ENCODE assay signal across 6 cellular contexts in genomic region chr12:6938353-6939186, GRCh38. TPM values are rescaled to one million over a fixed set of nuclear protein-coding genes. Genes with fewer than 3 reads are reported as not detected.
DNase-seq lines count a peak whose midpoint lies in the region; ATAC-seq, FAIRE-seq and TF ChIP-seq lines count a peak whose summit lies in the region.

No MANE protein-coding gene starts in this region.

- no peaks in the 10 kb centered on the region for H3K9me3 Mint-ChIP-seq in natural killer cell treated with Interleukin-12 subunit alpha and Interleukin-12 subunit beta and Interleukin-15 and Interleukin-18, amount 100 ng/mL, for 72 hours

- no peak for ATAC-seq in GM12878
- no peak for ATAC-seq in natural killer cell treated with Interleukin-12 subunit alpha and Interleukin-12 subunit beta and Interleukin-15 and Interleukin-18, amount 100 ng/mL, for 72 hours

- peak overlapping the region; percentile 86 for H3K4me2 ChIP-seq in GM12878 (ENCODE audit: control insufficient read depth, insufficient read depth)

- peak overlapping the region; percentile 92 for H3K27ac ChIP-seq in GM12878 (ENCODE audit: control insufficient read depth, insufficient read depth)

- H3K4me3 ChIP-seq in GM12865 (ENCODE audit: low read depth, low read length) (peak overlapping the region; percentile 94), GM12878 (peak overlapping the region; percentile 41)

- no peak for TF ChIP-seq EP300 in GM12878 (IDR thresholded peaks at IDR 0.05; ENCODE audit: borderline replicate concordance in 1 of 2, control insufficient read depth in 1 of 2, low read depth in 2 of 2, low read length in 2 of 2)

- H3K36me3 Mint-ChIP-seq in natural killer cell treated with Interleukin-12 subunit alpha and Interleukin-12 subunit beta and Interleukin-15 and Interleukin-18, amount 100 ng/mL, for 72 hours = no peaks in the 10 kb centered on the region

- H3K27me3 ChIP-seq in GM12878 (replicated peaks in 1 of 2; ENCODE audit: control insufficient read depth in 2 of 2, insufficient read depth in 2 of 2, low read length in 1 of 2) = no peaks in the 10 kb centered on the region

- TSS peak; percentile 47 for BruUV-seq in GM12878 (replicated peaks; lab: Mats Ljungman, UMichigan)

- DNase-seq in GM12865 (ENCODE audit: low read depth) (peak; percentile 16), GM12878 (ENCODE audit: low read depth, low spot score) (no peak), mesenteric fat pad (ENCODE audit: low spot score) (no peak), NOMO-1 (lab: John Stamatoyannopoulos, UW; ENCODE audit: unreplicated experiment in 2 of 2) (no peak)
- DNase-seq in natural killer cell treated with Interleukin-12 subunit alpha and Interleukin-12 subunit beta and Interleukin-15 and Interleukin-18, amount 100 ng/mL, for 72 hours (ENCODE audit: low spot score) = no peak
- no peak for DNase-seq in stimulated activated CD4-positive, alpha-beta T cell treated with anti-CD3 and anti-CD28 coated beads, Interleukin-1b, Interleukin-23, amount 100 ng/mL, for 48 hours

- H3K9ac ChIP-seq in GM12878 (ENCODE audit: control insufficient read depth, insufficient read depth, low read length) = peak overlapping the region; percentile 96

- H3K4me1 ChIP-seq in GM12878 (ENCODE audit: control insufficient read depth, insufficient read depth, low read length) = peaks cover 11% of the 10 kb centered on the region; the same call in 1 of the 2 replicates

- RAD21 ChIA-PET in GM12878 (lab: Charles Lee; ENCODE audit: unreplicated experiment) = interaction anchor here (0.9 to 1.9 kb wide), 9 partner anchors 12 to 87 kb away, joined by 3 to 8 read pairs (median 4); partner anchors contain the start of genes CDCA3 and SPSB2

- SMC1A ChIA-PET in GM12878 (lab: Charles Lee; ENCODE audit: uncharacterized antibody, unreplicated experiment) = interaction anchor here (1.0 to 1.6 kb wide), 6 partner anchors 9 to 71 kb away, joined by 3 to 12 read pairs (median 4); partner anchors contain the start of gene TPI1

- no peak for FAIRE-seq in GM12878 (lab: Jason Lieb, UNC)

- 76% methylated on average over 30 of the region's 32 CpGs for WGBS in GM12878 (ENCODE audit: insufficient coverage, insufficient replicate concordance, low lambda C conversion rate, missing lambda C conversion rate)

- no peak for TF ChIP-seq CTCF in GM12865 (IDR thresholded peaks at IDR 0.05; ENCODE audit: insufficient read depth, low read depth, low read length, missing control alignments)
- no peak for TF ChIP-seq CTCF in GM12878 (IDR thresholded peaks at IDR 0.05 in 2 of 3, conservative IDR thresholded peaks at IDR 0.05 in 1 of 3; ENCODE audit: control insufficient read depth in 2 of 3, extremely low read depth in 1 of 3, insufficient read depth in 1 of 3, low read depth in 3 of 3, low read length in 3 of 3)

- H2AFZ ChIP-seq in GM12878 (ENCODE audit: control insufficient read depth, low read depth, low read length) = no peak overlapping the region

- peaks cover 31 to 49% of the 10 kb centered on the region in 2 donors for H3K4me1 Mint-ChIP-seq in natural killer cell treated with Interleukin-12 subunit alpha and Interleukin-12 subunit beta and Interleukin-15 and Interleukin-18, amount 100 ng/mL, for 72 hours (ENCODE audit: low read depth in 2 of 2)

- intact Hi-C loops in GM12878 (cut with micrococcal nuclease; ENCODE audit: unreplicated experiment) = loop anchor here (2.0 kb wide), 1 partner anchor 14 kb away; no protein-coding TSS in a partner anchor

- TF ChIP-seq POLR2A in GM12878 (IDR thresholded peaks at IDR 0.05; ENCODE audit: low read depth, low read length) = peak; percentile 33; the same call in 1 of the 2 replicates

- CTCF ChIA-PET in GM12878 (lab: Yijun Ruan, JAX) = interaction anchor here (0.7 to 8.6 kb wide), 16 partner anchors 9 to 175 kb away, joined by 3 to 111 read pairs (median 6); partner anchors contain the start of genes C1RL, CDCA3, LPCAT3 and SPSB2

- peaks cover 5 to 6% of the 10 kb centered on the region in 2 experiments; a peak in 3 of 4 replicates for H3K36me3 ChIP-seq in GM12878 (ENCODE audit: control insufficient read depth in 2 of 2, insufficient read depth in 2 of 2, low read length in 1 of 2)

- no peak for TF ChIP-seq RAD21 in GM12878 (IDR thresholded peaks at IDR 0.05; ENCODE audit: insufficient read depth, low read depth, low read length)

- no peaks in the 10 kb centered on the region for H4K20me1 ChIP-seq in GM12878 (ENCODE audit: control insufficient read depth, insufficient read depth)

- H3K27me3 Mint-ChIP-seq in natural killer cell treated with Interleukin-12 subunit alpha and Interleukin-12 subunit beta and Interleukin-15 and Interleukin-18, amount 100 ng/mL, for 72 hours = no peaks in the 10 kb centered on the region

- in situ Hi-C loops in GM12878 (cut with MboI) = no loop called here

- H3K27ac Mint-ChIP-seq in natural killer cell treated with Interleukin-12 subunit alpha and Interleukin-12 subunit beta and Interleukin-15 and Interleukin-18, amount 100 ng/mL, for 72 hours = peak overlapping the region; percentile 80 to 81

- H3K4me3 Mint-ChIP-seq in natural killer cell treated with Interleukin-12 subunit alpha and Interleukin-12 subunit beta and Interleukin-15 and Interleukin-18, amount 100 ng/mL, for 72 hours = peak overlapping the region; percentile 83

- H3K79me2 ChIP-seq in GM12878 (ENCODE audit: control insufficient read depth, insufficient read depth, low read length) = peaks cover 24% of the 10 kb centered on the region

- H3K9me3 ChIP-seq in GM12878 (replicated peaks; ENCODE audit: control insufficient read depth, insufficient read depth, low read length) = no peaks in the 10 kb centered on the region

- POLR2A ChIA-PET in GM12878 (lab: Charles Lee) = interaction anchor here (0.9 to 17.8 kb wide), 15 partner anchors 8 to 87 kb away, joined by 3 to 524 read pairs (median 6); partner anchors contain the start of genes ATN1, CDCA3, EMG1 and LPCAT3

RNA-seq across cellular contexts. Expression of gene RNU7-1, which starts 5.0 kb away (rescaled TPM):
- not detected in 2 replicates for total RNA-seq in GM12878 (2013; cell fraction: nucleolus; rRNA removed)
- not detected in 2 replicates for total RNA-seq in GM12878 (2014; rRNA removed)
- not detected in 2 replicates for total RNA-seq in GM12878 (2014; rRNA removed; fragmentation: Illumina TruSeq; extraction: Trizol)
- total RNA-seq in GM12878 (2021) = not detected in 2 replicates
- not detected for polyA plus RNA-seq in GM12878 (2011; ENCODE audit: low read depth)
- polyA plus RNA-seq in GM12878 (2011; rRNA removed) = not detected in 2 replicates
- not detected in 2 replicates for polyA plus RNA-seq in GM12878 (2011; cell fraction: cytosol; rRNA removed)
- not detected in 2 replicates for polyA plus RNA-seq in GM12878 (2011; cell fraction: nucleus; rRNA removed)
- polyA plus RNA-seq in GM12878 (2012) = not detected in 2 replicates
- polyA plus RNA-seq in GM12878 (2014; fragmentation: Illumina TruSeq; extraction: Trizol) = not detected in 2 replicates
- not detected for polyA plus RNA-seq in GM12878 (2014; fragmentation: Nextera tagmentation; extraction: Ambion mirVana)
- not detected in 2 replicates for polyA plus RNA-seq in GM12878 (2014; rRNA removed)
- polyA plus RNA-seq in GM12878 (2016; fragmentation: Nextera tagmentation; extraction: Ambion mirVana) = not detected
- polyA minus RNA-seq in GM12878 (2011; rRNA and poly(A)+ RNA removed) = not detected in 2 replicates
- not detected in 2 replicates for polyA minus RNA-seq in GM12878 (2011; cell fraction: cytosol; rRNA and poly(A)+ RNA removed)
- not detected in 2 replicates for polyA minus RNA-seq in GM12878 (2011; cell fraction: nucleus; rRNA and poly(A)+ RNA removed)
- not detected for total RNA-seq in natural killer cell treated with Interleukin-12 subunit alpha and Interleukin-12 subunit beta and Interleukin-15 and Interleukin-18, amount 100 ng/mL, for 72 hours
- not detected for total RNA-seq in mesenteric fat pad

RNA-seq across cellular contexts. Expression of gene C12orf57, which starts 5.3 kb away (rescaled TPM):
- total RNA-seq in GM12878 (2013; cell fraction: nucleolus; rRNA removed) = 34.9 and 36.3 TPM in 2 replicates
- 223 and 231 TPM in 2 replicates for total RNA-seq in GM12878 (2014; rRNA removed)
- 109 and 124 TPM in 2 replicates for total RNA-seq in GM12878 (2014; rRNA removed; fragmentation: Illumina TruSeq; extraction: Trizol)
- 192 and 194 TPM in 2 replicates for total RNA-seq in GM12878 (2021)
- polyA plus RNA-seq in GM12878 (2011; ENCODE audit: low read depth) = 177 TPM
- polyA plus RNA-seq in GM12878 (2011; rRNA removed) = 183 and 331 TPM in 2 replicates
- 632 and 839 TPM in 2 replicates for polyA plus RNA-seq in GM12878 (2011; cell fraction: cytosol; rRNA removed)
- 336 and 343 TPM in 2 replicates for polyA plus RNA-seq in GM12878 (2011; cell fraction: nucleus; rRNA removed)
- polyA plus RNA-seq in GM12878 (2012) = 433 and 438 TPM in 2 replicates
- polyA plus RNA-seq in GM12878 (2014; fragmentation: Illumina TruSeq; extraction: Trizol) = 8.0 and 64.5 TPM in 2 replicates
- polyA plus RNA-seq in GM12878 (2014; fragmentation: Nextera tagmentation; extraction: Ambion mirVana) = 100 to 1,000 TPM; 138 to 170 TPM
- 373 and 377 TPM in 2 replicates for polyA plus RNA-seq in GM12878 (2014; rRNA removed)
- polyA plus RNA-seq in GM12878 (2016; fragmentation: Nextera tagmentation; extraction: Ambion mirVana) = 100 to 1,000 TPM; 274 to 291 TPM
- polyA minus RNA-seq in GM12878 (2011; rRNA and poly(A)+ RNA removed) = 89.4 and 141 TPM in 2 replicates
- 46.1 and 52.9 TPM in 2 replicates for polyA minus RNA-seq in GM12878 (2011; cell fraction: cytosol; rRNA and poly(A)+ RNA removed)
- 71.7 and 114 TPM in 2 replicates for polyA minus RNA-seq in GM12878 (2011; cell fraction: nucleus; rRNA and poly(A)+ RNA removed)
- total RNA-seq in natural killer cell treated with Interleukin-12 subunit alpha and Interleukin-12 subunit beta and Interleukin-15 and Interleukin-18, amount 100 ng/mL, for 72 hours = 100 to 1,000 TPM in 1 of 2 donors, 10 to 100 TPM in 1; 89.7 to 106 TPM
- 125 TPM for total RNA-seq in mesenteric fat pad

RNA-seq across cellular contexts. Expression of gene ATN1, which starts 10.8 kb away (rescaled TPM):
- 26.1 and 27.4 TPM in 2 replicates for total RNA-seq in GM12878 (2013; cell fraction: nucleolus; rRNA removed)
- 2.6 and 3.3 TPM in 2 replicates for total RNA-seq in GM12878 (2014; rRNA removed)
- total RNA-seq in GM12878 (2014; rRNA removed; fragmentation: Illumina TruSeq; extraction: Trizol) = 2.0 and 2.6 TPM in 2 replicates
- 38.0 and 44.5 TPM in 2 replicates for total RNA-seq in GM12878 (2021)
- polyA plus RNA-seq in GM12878 (2011; ENCODE audit: low read depth) = 10.7 TPM
- polyA plus RNA-seq in GM12878 (2011; rRNA removed) = 1.4 and 3.9 TPM in 2 replicates
- polyA plus RNA-seq in GM12878 (2011; cell fraction: cytosol; rRNA removed) = 4.6 and 4.8 TPM in 2 replicates
- polyA plus RNA-seq in GM12878 (2011; cell fraction: nucleus; rRNA removed) = 53.3 and 76.2 TPM in 2 replicates
- 30.2 and 35.7 TPM in 2 replicates for polyA plus RNA-seq in GM12878 (2012)
- polyA plus RNA-seq in GM12878 (2014; fragmentation: Illumina TruSeq; extraction: Trizol) = 5.8 and 15.4 TPM in 2 replicates
- polyA plus RNA-seq in GM12878 (2014; fragmentation: Nextera tagmentation; extraction: Ambion mirVana) = under 1 TPM; 0.08 to 0.15 TPM
- polyA plus RNA-seq in GM12878 (2014; rRNA removed) = 19.7 and 28.8 TPM in 2 replicates
- 1 to 10 TPM; 6.1 to 6.2 TPM for polyA plus RNA-seq in GM12878 (2016; fragmentation: Nextera tagmentation; extraction: Ambion mirVana)
- polyA minus RNA-seq in GM12878 (2011; rRNA and poly(A)+ RNA removed) = 3.0 and 6.6 TPM in 2 replicates
- polyA minus RNA-seq in GM12878 (2011; cell fraction: cytosol; rRNA and poly(A)+ RNA removed) = 9.7 and 12.0 TPM in 2 replicates
- polyA minus RNA-seq in GM12878 (2011; cell fraction: nucleus; rRNA and poly(A)+ RNA removed) = 8.9 and 19.5 TPM in 2 replicates
- total RNA-seq in natural killer cell treated with Interleukin-12 subunit alpha and Interleukin-12 subunit beta and Interleukin-15 and Interleukin-18, amount 100 ng/mL, for 72 hours = 10 to 100 TPM; 36.5 to 62.2 TPM
- 148 TPM for total RNA-seq in mesenteric fat pad

RNA-seq across cellular contexts. Expression of gene PTPN6, which starts 12.6 kb away (rescaled TPM):
- total RNA-seq in GM12878 (2013; cell fraction: nucleolus; rRNA removed) = 158 and 159 TPM in 2 replicates
- total RNA-seq in GM12878 (2014; rRNA removed) (346 and 376 TPM in 2 replicates), GM12878 (2014; rRNA removed; fragmentation: Illumina TruSeq; extraction: Trizol) (214 and 235 TPM in 2 replicates), GM12878 (2021) (443 and 457 TPM in 2 replicates), mesenteric fat pad (47.2 TPM)
- polyA plus RNA-seq in GM12878 (2011; ENCODE audit: low read depth) = 315 TPM
- polyA plus RNA-seq in GM12878 (2011; rRNA removed) (208 and 364 TPM in 2 replicates), GM12878 (2014; fragmentation: Illumina TruSeq; extraction: Trizol) (265 and 453 TPM in 2 replicates), GM12878 (2014; fragmentation: Nextera tagmentation; extraction: Ambion mirVana) (100 to 1,000 TPM; 229 to 413 TPM), GM12878 (2014; rRNA removed) (397 and 409 TPM in 2 replicates), GM12878 (2016; fragmentation: Nextera tagmentation; extraction: Ambion mirVana) (100 to 1,000 TPM; 325 to 364 TPM)
- 393 and 481 TPM in 2 replicates for polyA plus RNA-seq in GM12878 (2011; cell fraction: cytosol; rRNA removed)
- 567 and 675 TPM in 2 replicates for polyA plus RNA-seq in GM12878 (2011; cell fraction: nucleus; rRNA removed)
- 374 and 383 TPM in 2 replicates for polyA plus RNA-seq in GM12878 (2012)
- 268 and 357 TPM in 2 replicates for polyA minus RNA-seq in GM12878 (2011; rRNA and poly(A)+ RNA removed)
- 137 and 144 TPM in 2 replicates for polyA minus RNA-seq in GM12878 (2011; cell fraction: cytosol; rRNA and poly(A)+ RNA removed)
- 127 and 185 TPM in 2 replicates for polyA minus RNA-seq in GM12878 (2011; cell fraction: nucleus; rRNA and poly(A)+ RNA removed)
- 100 to 1,000 TPM in 1 of 2 donors, 10 to 100 TPM in 1; 71.6 to 131 TPM for total RNA-seq in natural killer cell treated with Interleukin-12 subunit alpha and Interleukin-12 subunit beta and Interleukin-15 and Interleukin-18, amount 100 ng/mL, for 72 hours

RNA-seq across cellular contexts. Expression of gene ENO2, which starts 24.2 kb away (rescaled TPM):
- total RNA-seq in GM12878 (2013; cell fraction: nucleolus; rRNA removed) = 124 and 142 TPM in 2 replicates
- 24.8 and 28.0 TPM in 2 replicates for total RNA-seq in GM12878 (2014; rRNA removed)
- total RNA-seq in GM12878 (2014; rRNA removed; fragmentation: Illumina TruSeq; extraction: Trizol) = 25.3 and 25.8 TPM in 2 replicates
- total RNA-seq in GM12878 (2021) = 65.4 and 65.5 TPM in 2 replicates
- polyA plus RNA-seq in GM12878 (2011; ENCODE audit: low read depth) = 159 TPM
- polyA plus RNA-seq in GM12878 (2011; rRNA removed) = 159 and 196 TPM in 2 replicates
- 187 and 271 TPM in 2 replicates for polyA plus RNA-seq in GM12878 (2011; cell fraction: cytosol; rRNA removed)
- polyA plus RNA-seq in GM12878 (2011; cell fraction: nucleus; rRNA removed) = 494 and 720 TPM in 2 replicates
- polyA plus RNA-seq in GM12878 (2012) = 181 and 207 TPM in 2 replicates
- polyA plus RNA-seq in GM12878 (2014; fragmentation: Illumina TruSeq; extraction: Trizol) = 59.1 and 61.1 TPM in 2 replicates
- polyA plus RNA-seq in GM12878 (2014; fragmentation: Nextera tagmentation; extraction: Ambion mirVana) = 10 to 100 TPM; 37.3 to 42.1 TPM
- 61.3 and 68.1 TPM in 2 replicates for polyA plus RNA-seq in GM12878 (2014; rRNA removed)
- 10 to 100 TPM; 39.8 to 44.1 TPM for polyA plus RNA-seq in GM12878 (2016; fragmentation: Nextera tagmentation; extraction: Ambion mirVana)
- polyA minus RNA-seq in GM12878 (2011; rRNA and poly(A)+ RNA removed) = 91.5 and 121 TPM in 2 replicates
- polyA minus RNA-seq in GM12878 (2011; cell fraction: cytosol; rRNA and poly(A)+ RNA removed) = 31.0 and 39.8 TPM in 2 replicates
- 60.9 and 69.0 TPM in 2 replicates for polyA minus RNA-seq in GM12878 (2011; cell fraction: nucleus; rRNA and poly(A)+ RNA removed)
- total RNA-seq in natural killer cell treated with Interleukin-12 subunit alpha and Interleukin-12 subunit beta and Interleukin-15 and Interleukin-18, amount 100 ng/mL, for 72 hours = 100 to 1,000 TPM; 151 to 158 TPM
- 5.3 TPM for total RNA-seq in mesenteric fat pad
